ENCODE assay signal across 24 cellular contexts in genomic region chr15:65663521-65663920, GRCh38. TPM values are rescaled to one million over a fixed set of nuclear protein-coding genes. Genes with fewer than 3 reads are reported as not detected.
DNase-seq lines count a peak whose midpoint lies in the region; ATAC-seq lines count a peak whose summit lies in the region.
"Had no signal": no experiment of that assay in that cellular context is flagged by ENCODE, and none has a peak within 500 bp of the region (broad histone marks: within the 10 kb centered on the region; RNA-seq: fewer than 3 reads in every experiment).

No MANE protein-coding gene starts in this region.

- H3K36me3 Mint-ChIP-seq in stimulated activated effector memory CD8-positive, alpha-beta T cell treated with anti-CD3 and anti-CD28 coated beads, Interleukin-12 subunit alpha, Interleukin-12 subunit beta, amount 100 ng/mL, for 72 hours, result peaks cover 100% of the 10 kb centered on the region
- H3K36me3 Mint-ChIP-seq in naive thymus-derived CD8-positive, alpha-beta T cell, result peaks cover 0 to 80% (median 1%) of the 10 kb centered on the region in 3 donors

- no peak overlapping the region for H3K4me3 Mint-ChIP-seq in stimulated activated effector memory CD8-positive, alpha-beta T cell treated with anti-CD3 and anti-CD28 coated beads, Interleukin-12 subunit alpha, Interleukin-12 subunit beta, amount 100 ng/mL, for 72 hours
- H3K4me3 Mint-ChIP-seq in naive thymus-derived CD8-positive, alpha-beta T cell, result no peak overlapping the region
- H3K4me3 Mint-ChIP-seq: CD8-positive, alpha-beta memory T cell had no signal

- H3K4me1 Mint-ChIP-seq in stimulated activated effector memory CD8-positive, alpha-beta T cell treated with anti-CD3 and anti-CD28 coated beads, Interleukin-12 subunit alpha, Interleukin-12 subunit beta, amount 100 ng/mL, for 72 hours, result no peaks in the 10 kb centered on the region
- H3K4me1 Mint-ChIP-seq in naive thymus-derived CD8-positive, alpha-beta T cell, result no peaks in the 10 kb centered on the region
- H3K4me1 Mint-ChIP-seq: CD8-positive, alpha-beta memory T cell had no signal

- H3K27ac Mint-ChIP-seq in stimulated activated effector memory CD8-positive, alpha-beta T cell treated with anti-CD3 and anti-CD28 coated beads, Interleukin-12 subunit alpha, Interleukin-12 subunit beta, amount 100 ng/mL, for 72 hours, result peak overlapping the region; percentile 29
- H3K27ac Mint-ChIP-seq in naive thymus-derived CD8-positive, alpha-beta T cell, result peak overlapping the region in 2 of 10 donors; percentile 14 to 49

- ATAC-seq in GM21529 (IDR thresholded peaks at IDR 0.05; ENCODE audit: unreplicated experiment), result peak; percentile 42
- ATAC-seq in stimulated activated effector memory CD8-positive, alpha-beta T cell treated with anti-CD3 and anti-CD28 coated beads, Interleukin-12 subunit alpha, Interleukin-12 subunit beta, amount 100 ng/mL, for 72 hours, result no peak
- ATAC-seq in naive thymus-derived CD8-positive, alpha-beta T cell, result no peak
- ATAC-seq: body of pancreas; left lung; stimulated activated naive CD8-positive, alpha-beta T cell treated with anti-CD3 and anti-CD28 coated beads, Interleukin-15, Interleukin-2, amounts not matched to agents 100 U/mL and 50 U/mL, for 24 hours had no signal

- POLR2A ChIA-PET in naive thymus-derived CD8-positive, alpha-beta T cell (lab: Charles Lee), result no interaction called here

- DNase-seq in DMS 273 (lab: John Stamatoyannopoulos, UW; ENCODE audit: unreplicated experiment), result peak; percentile 5
- DNase-seq in DMS 273 treated with DMSO at 0.1 percent for 48 hours (lab: John Stamatoyannopoulos, UW), result no peak
- DNase-seq in NCI-H2171 (lab: John Stamatoyannopoulos, UW), result peak; percentile 23
- no peak for DNase-seq in stimulated activated effector memory CD8-positive, alpha-beta T cell treated with anti-CD3 and anti-CD28 coated beads, Interleukin-12 subunit alpha, Interleukin-12 subunit beta, amount 100 ng/mL, for 72 hours (ENCODE audit: low spot score in 2 of 2)
- DNase-seq in naive thymus-derived CD8-positive, alpha-beta T cell, result no peak
- no peak for DNase-seq in NCI-H1417 treated with DMSO at 0.1 percent for 48 hours (lab: John Stamatoyannopoulos, UW)
- no peak for DNase-seq in GM19240 (ENCODE audit: insufficient read length, low spot score)
- DNase-seq: activated CD8-positive, alpha-beta memory T cell treated with anti-CD3 and anti-CD28 coated beads for 24 hours; activated naive CD4-positive, alpha-beta T cell; activated T-cell treated with anti-CD3 and anti-CD28 coated beads, Interleukin-2, amount 50 U/mL, for 1 hour; adrenal gland; body of pancreas; CD8-positive, alpha-beta memory T cell; DMS53; dorsolateral prefrontal cortex; GOT3; left lung; NCI-H1436 treated with DMSO at 0.1 percent for 48 hours; NCI-H446 treated with DMSO at 0.1 percent for 48 hours; NCI-H82; nucleus accumbens; stimulated activated CD4-positive, alpha-beta T cell treated with anti-CD3 and anti-CD28 coated beads, Interleukin-15, amount 100 ng/mL, for 24 hours; stimulated activated naive CD8-positive, alpha-beta T cell treated with anti-CD3 and anti-CD28 coated beads, Interleukin-15, Interleukin-2, amounts not matched to agents 100 U/mL and 50 U/mL, for 24 hours had no signal

- H3K9me3 Mint-ChIP-seq in stimulated activated effector memory CD8-positive, alpha-beta T cell treated with anti-CD3 and anti-CD28 coated beads, Interleukin-12 subunit alpha, Interleukin-12 subunit beta, amount 100 ng/mL, for 72 hours, result no peaks in the 10 kb centered on the region
- no peaks in the 10 kb centered on the region for H3K9me3 Mint-ChIP-seq in naive thymus-derived CD8-positive, alpha-beta T cell
- H3K9me3 Mint-ChIP-seq: CD8-positive, alpha-beta memory T cell had no signal

- no peaks in the 10 kb centered on the region for H3K27me3 Mint-ChIP-seq in naive thymus-derived CD8-positive, alpha-beta T cell
- H3K27me3 Mint-ChIP-seq: CD8-positive, alpha-beta memory T cell had no signal

RNA-seq across cellular contexts. Expression of gene SLC24A1, which starts 41.8 kb away (rescaled TPM):
- 1 to 10 TPM; 5.0 to 6.6 TPM for total RNA-seq in naive thymus-derived CD8-positive, alpha-beta T cell
- polyA plus RNA-seq in naive thymus-derived CD8-positive, alpha-beta T cell, result 1 to 10 TPM in 2 of 3 donors, under 1 TPM in 1; 0.93 to 2.4 (median 1.7) TPM

RNA-seq across cellular contexts. Expression of gene INTS14, which starts 52.6 kb away (rescaled TPM):
- total RNA-seq in naive thymus-derived CD8-positive, alpha-beta T cell, result 10 to 100 TPM; 48.8 to 53.2 TPM
- 10 to 100 TPM; 20.4 to 30.3 (median 24.0) TPM for polyA plus RNA-seq in naive thymus-derived CD8-positive, alpha-beta T cell

Comparison
In these comparisons a context has a peak if more than half of its experiments do, and no peak if none do; other contexts are left out.
1. DNase-seq: peak in DMS 273 (single experiment) and NCI-H2171 (single experiment); none in DMS 273 treated with DMSO at 0.1 percent for 48 hours (single experiment), stimulated activated effector memory CD8-positive, alpha-beta T cell treated with anti-CD3 and anti-CD28 coated beads, Interleukin-12 subunit alpha, Interleukin-12 subunit beta, amount 100 ng/mL, for 72 hours (0 of 2), naive thymus-derived CD8-positive, alpha-beta T cell (0 of 10), NCI-H1417 treated with DMSO at 0.1 percent for 48 hours (single experiment) and GM19240 (single experiment).